16 cellular contexts compared by ENCODE assay signal in genomic region chr10:109846832-109847231, GRCh38.
DNase-seq lines count a peak whose midpoint lies in the region; ATAC-seq, FAIRE-seq and TF ChIP-seq lines count a peak whose summit lies in the region.
"Had no signal": no experiment of that assay in that cellular context is flagged by ENCODE, and none has a peak within 500 bp of the region (broad histone marks: within the 10 kb centered on the region; RNA-seq: fewer than 3 reads in every experiment).

No MANE protein-coding gene starts in this region.

- FAIRE-seq in bronchial epithelial cell (lab: Jason Lieb, UNC), result peak; percentile 43
- FAIRE-seq: A549, H54 had no signal

- DNase-seq in SK-N-MC (ENCODE audit: low read depth, low spot score), result no peak
- DNase-seq in bronchial epithelial cell (ENCODE audit: low read depth), result no peak
- no peak for DNase-seq in mesothelial cell of epicardium (ENCODE audit: low spot score in 2 of 2, unreplicated experiment in 2 of 2)
- no peak for DNase-seq in uterus
- no peak for DNase-seq in AG08396 (ENCODE audit: low spot score)
- no peak for DNase-seq in activated T-cell treated with anti-CD3 and anti-CD28 coated beads, Interleukin-2, amount 50 U/mL, for 24 hours
- DNase-seq: Caco-2; CD8-positive, alpha-beta memory T cell; DND-41; IMR-90 had no signal

- no peak overlapping the region for H3K4me3 Mint-ChIP-seq in mesothelial cell of epicardium
- no peak overlapping the region for H3K4me3 Mint-ChIP-seq in activated T-helper 17 cell treated with anti-CD3 and anti-CD28 coated beads, Interleukin-2, amount 50 U/mL, for 72 hours
- H3K4me3 Mint-ChIP-seq in activated T-cell treated with anti-CD3 and anti-CD28 coated beads, Interleukin-2, amount 50 U/mL, for 24 hours, result no peak overlapping the region
- H3K4me3 Mint-ChIP-seq: CD8-positive, alpha-beta memory T cell had no signal

- no peaks in the 10 kb centered on the region for H3K9me3 ChIP-seq in SK-N-MC (ENCODE audit: low read depth, low read length)
- no peaks in the 10 kb centered on the region for H3K9me3 ChIP-seq in uterus
- H3K9me3 ChIP-seq: A549, BLaER1, Caco-2 had no signal

- H3K9me3 Mint-ChIP-seq in mesothelial cell of epicardium, result no peaks in the 10 kb centered on the region
- no peaks in the 10 kb centered on the region for H3K9me3 Mint-ChIP-seq in activated T-helper 17 cell treated with anti-CD3 and anti-CD28 coated beads, Interleukin-2, amount 50 U/mL, for 72 hours
- no peaks in the 10 kb centered on the region for H3K9me3 Mint-ChIP-seq in activated T-cell treated with anti-CD3 and anti-CD28 coated beads, Interleukin-2, amount 50 U/mL, for 24 hours
- H3K9me3 Mint-ChIP-seq: CD8-positive, alpha-beta memory T cell had no signal

- no peak for TF ChIP-seq POLR2A in uterus (IDR thresholded peaks at IDR 0.05)

- TF ChIP-seq CTCF in bronchial epithelial cell (IDR thresholded peaks at IDR 0.05; ENCODE audit: insufficient read depth, low read length, severe bottlenecking) (no peak), mesothelial cell of epicardium (IDR thresholded peaks at IDR 0.05; ENCODE audit: unreplicated experiment) (no peak), uterus (IDR thresholded peaks at IDR 0.05) (no peak)

- H3K27me3 Mint-ChIP-seq in mesothelial cell of epicardium (ENCODE audit: low read depth), result peaks cover 14% of the 10 kb centered on the region
- H3K27me3 Mint-ChIP-seq in activated T-helper 17 cell treated with anti-CD3 and anti-CD28 coated beads, Interleukin-2, amount 50 U/mL, for 72 hours, result peaks cover 12% of the 10 kb centered on the region
- H3K27me3 Mint-ChIP-seq in activated T-cell treated with anti-CD3 and anti-CD28 coated beads, Interleukin-2, amount 50 U/mL, for 24 hours, result no peaks in the 10 kb centered on the region

- peaks cover 0 to 6% of the 10 kb centered on the region in 2 donors for H3K4me1 ChIP-seq in uterus
- H3K4me1 ChIP-seq: A549, BLaER1, Caco-2 had no signal

- H3K4me3 ChIP-seq in SK-N-MC, result no peak overlapping the region
- H3K4me3 ChIP-seq in bronchial epithelial cell (ENCODE audit: low read depth, low read length), result no peak overlapping the region
- no peak overlapping the region for H3K4me3 ChIP-seq in uterus
- H3K4me3 ChIP-seq: A549, BLaER1 had no signal

- H3K27me3 ChIP-seq in bronchial epithelial cell (ENCODE audit: control insufficient read depth, insufficient read depth, low read length) (no peaks in the 10 kb centered on the region), uterus (no peaks in the 10 kb centered on the region)
- H3K27me3 ChIP-seq: BLaER1 had no signal

- no peak for ATAC-seq in activated T-helper 17 cell treated with anti-CD3 and anti-CD28 coated beads, Interleukin-2, amount 50 U/mL, for 72 hours (replicated peaks)
- ATAC-seq in GM21717 (IDR thresholded peaks at IDR 0.05; ENCODE audit: unreplicated experiment), result no peak
- ATAC-seq: A549, HCT116 had no signal

- no peak overlapping the region for H3K9ac ChIP-seq in SK-N-MC (ENCODE audit: insufficient read length)
- H3K9ac ChIP-seq: BLaER1 had no signal

- peak overlapping the region; percentile 67 for H3K27ac Mint-ChIP-seq in mesothelial cell of epicardium
- no peak overlapping the region for H3K27ac Mint-ChIP-seq in activated T-helper 17 cell treated with anti-CD3 and anti-CD28 coated beads, Interleukin-2, amount 50 U/mL, for 72 hours
- no peak overlapping the region for H3K27ac Mint-ChIP-seq in activated T-cell treated with anti-CD3 and anti-CD28 coated beads, Interleukin-2, amount 50 U/mL, for 24 hours
- H3K27ac Mint-ChIP-seq: CD8-positive, alpha-beta memory T cell had no signal

- intact Hi-C loops in uterus (cut with DNase I; ENCODE audit: low total_unique reads), result no loop called here

- H3K27ac ChIP-seq in SK-N-MC (0 out of 2 replicates have a peak overlapping the region, but pooled peaks have one; percentile 19), uterus (peak overlapping the region; percentile 15 to 40)
- H3K27ac ChIP-seq: A549, BLaER1 had no signal

- H3K36me3 Mint-ChIP-seq in mesothelial cell of epicardium, result no peaks in the 10 kb centered on the region
- H3K36me3 Mint-ChIP-seq in activated T-helper 17 cell treated with anti-CD3 and anti-CD28 coated beads, Interleukin-2, amount 50 U/mL, for 72 hours (ENCODE audit: low read depth), result no peaks in the 10 kb centered on the region
- no peaks in the 10 kb centered on the region for H3K36me3 Mint-ChIP-seq in activated T-cell treated with anti-CD3 and anti-CD28 coated beads, Interleukin-2, amount 50 U/mL, for 24 hours (ENCODE audit: low read depth)
- H3K36me3 Mint-ChIP-seq: CD8-positive, alpha-beta memory T cell had no signal

- peaks cover 23% of the 10 kb centered on the region for H3K4me1 Mint-ChIP-seq in mesothelial cell of epicardium
- no peaks in the 10 kb centered on the region for H3K4me1 Mint-ChIP-seq in activated T-helper 17 cell treated with anti-CD3 and anti-CD28 coated beads, Interleukin-2, amount 50 U/mL, for 72 hours
- peaks cover 4% of the 10 kb centered on the region for H3K4me1 Mint-ChIP-seq in activated T-cell treated with anti-CD3 and anti-CD28 coated beads, Interleukin-2, amount 50 U/mL, for 24 hours (ENCODE audit: low read depth)

- H3K36me3 ChIP-seq in SK-N-MC (ENCODE audit: insufficient read depth, low read length) (no peaks in the 10 kb centered on the region), bronchial epithelial cell (ENCODE audit: control insufficient read depth, insufficient read depth, low read length) (no peaks in the 10 kb centered on the region), uterus (no peaks in the 10 kb centered on the region)
- H3K36me3 ChIP-seq: BLaER1 had no signal
